ENCODE assay signal across 9 cellular contexts in genomic region chr4:180665994-180666818, GRCh38.
DNase-seq lines count a peak whose midpoint lies in the region; ATAC-seq and TF ChIP-seq lines count a peak whose summit lies in the region.
"Had no signal": no experiment of that assay in that cellular context is flagged by ENCODE, and none has a peak within 500 bp of the region (broad histone marks: within the 10 kb centered on the region; RNA-seq: fewer than 3 reads in every experiment).

No MANE protein-coding gene starts in this region.

- TF ChIP-seq CTCF in AG04449 (IDR thresholded peaks at IDR 0.05; ENCODE audit: insufficient read depth, low read length, missing control alignments) (peak; percentile 22), Peyer's patch (IDR thresholded peaks at IDR 0.05) (peak in 4 of 6 experiments; percentile 37 to 54 (median 50))

- no peak for ATAC-seq in stimulated activated memory B cell treated with anti-CD40 and anti-IgM and Interleukin-4, amounts not matched to agents 10 μg/mL and 1 μg/mL and 100 μg/mL, for 72 hours

- H3K36me3 Mint-ChIP-seq in stimulated activated memory B cell treated with anti-CD40 and anti-IgM and Interleukin-4, amounts not matched to agents 10 μg/mL and 1 μg/mL and 100 μg/mL, for 72 hours: no peaks in the 10 kb centered on the region

- H3K36me3 ChIP-seq in H7 (replicated peaks; ENCODE audit: control insufficient read depth, insufficient read depth, low read length): no peaks in the 10 kb centered on the region
- no peaks in the 10 kb centered on the region for H3K36me3 ChIP-seq in Peyer's patch

- CTCF ChIA-PET in AG04449 (lab: Yijun Ruan, JAX): interaction anchor here (1.2 to 2.9 kb wide), 6 partner anchors 11 to 862 kb away, joined by 3 to 18 read pairs (median 8); no protein-coding TSS in a partner anchor

- H3K27ac ChIP-seq in Peyer's patch (no peak overlapping the region), epithelial cell of prostate (no peak overlapping the region)
- H3K27ac ChIP-seq: skin epidermis had no signal

- H3K4me3 ChIP-seq in AG04449 (ENCODE audit: low read depth, low read length): no peak overlapping the region
- H3K4me3 ChIP-seq in H7 (ENCODE audit: insufficient read depth, low read depth, low read length): no peak overlapping the region
- H3K4me3 ChIP-seq in Jurkat, Clone E6-1 (ENCODE audit: low read length): no peak overlapping the region
- H3K4me3 ChIP-seq in Peyer's patch: no peak overlapping the region
- H3K4me3 ChIP-seq: skin epidermis had no signal

- H3K4me1 ChIP-seq in Peyer's patch: no peaks in the 10 kb centered on the region

- H3K27me3 Mint-ChIP-seq in stimulated activated memory B cell treated with anti-CD40 and anti-IgM and Interleukin-4, amounts not matched to agents 10 μg/mL and 1 μg/mL and 100 μg/mL, for 72 hours: no peaks in the 10 kb centered on the region

- H3K9me3 Mint-ChIP-seq in stimulated activated memory B cell treated with anti-CD40 and anti-IgM and Interleukin-4, amounts not matched to agents 10 μg/mL and 1 μg/mL and 100 μg/mL, for 72 hours: no peaks in the 10 kb centered on the region

- H3K4me1 Mint-ChIP-seq in stimulated activated memory B cell treated with anti-CD40 and anti-IgM and Interleukin-4, amounts not matched to agents 10 μg/mL and 1 μg/mL and 100 μg/mL, for 72 hours: no peaks in the 10 kb centered on the region

- H3K27me3 ChIP-seq in H7 (ENCODE audit: control insufficient read depth, insufficient read depth, low read length) (no peaks in the 10 kb centered on the region), Peyer's patch (no peaks in the 10 kb centered on the region)

- TF ChIP-seq POLR2A in Peyer's patch (IDR thresholded peaks at IDR 0.05): no peak

- POLR2A ChIA-PET in AG04449 (lab: Yijun Ruan, JAX): no interaction called here

- no peaks in the 10 kb centered on the region for H3K9me3 ChIP-seq in Peyer's patch

- H3K4me3 Mint-ChIP-seq in stimulated activated memory B cell treated with anti-CD40 and anti-IgM and Interleukin-4, amounts not matched to agents 10 μg/mL and 1 μg/mL and 100 μg/mL, for 72 hours: no peak overlapping the region

- no peak overlapping the region for H3K27ac Mint-ChIP-seq in stimulated activated memory B cell treated with anti-CD40 and anti-IgM and Interleukin-4, amounts not matched to agents 10 μg/mL and 1 μg/mL and 100 μg/mL, for 72 hours

- DNase-seq in AG04449 (ENCODE audit: low read depth, low spot score): no peak
- peak; percentile 0 for DNase-seq in GM04504 (ENCODE audit: low read depth)
- peak; percentile 26 for DNase-seq in H7
- peak; percentile 27 for DNase-seq in Jurkat, Clone E6-1 (ENCODE audit: low read depth, low spot score)
- DNase-seq in Peyer's patch: peak in 1 of 3 donors; percentile 59
- DNase-seq in epithelial cell of prostate (ENCODE audit: low read depth, low spot score): peak; percentile 2
- peak; percentile 15 for DNase-seq in non-pigmented ciliary epithelial cell (ENCODE audit: low read depth)
